ENCODE assay signal across 6 cellular contexts in the genomic region with DNA sequence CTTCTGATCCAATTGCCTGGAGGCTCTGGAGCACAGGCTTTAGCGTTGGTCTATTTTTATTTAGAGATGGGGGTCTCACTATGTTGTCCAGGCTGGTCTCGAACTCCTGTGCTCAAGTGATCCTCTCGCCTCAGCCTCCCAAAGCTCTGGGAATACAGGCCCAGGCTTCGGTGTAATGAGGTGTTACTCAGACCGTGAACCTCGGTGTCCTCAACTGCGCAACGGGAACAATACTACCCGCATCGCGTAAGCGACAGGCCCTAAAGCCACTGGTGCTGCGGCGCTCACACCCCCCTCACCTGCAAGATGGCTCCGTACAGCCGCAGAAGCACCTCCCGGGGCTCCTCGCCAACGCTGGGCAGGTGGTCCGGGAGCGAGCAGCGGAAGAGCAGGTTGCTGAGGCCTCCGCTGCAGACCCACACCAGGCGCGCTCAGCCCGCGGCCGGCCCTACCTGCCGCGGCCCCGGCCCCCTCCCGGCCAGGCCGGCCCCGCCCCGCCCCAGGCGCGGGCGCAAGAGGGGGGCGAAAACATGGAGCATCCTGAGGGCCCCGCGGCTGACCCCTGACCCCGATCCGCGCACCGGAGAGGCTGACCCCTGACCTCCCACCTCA. TPM values are rescaled to one million over a fixed set of nuclear protein-coding genes. Genes with fewer than 3 reads are reported as not detected.
DNase-seq lines count a peak whose midpoint lies in the region; ATAC-seq and TF ChIP-seq lines count a peak whose summit lies in the region.

No MANE protein-coding gene starts in this region.

- no peaks in the 10 kb centered on the region for H3K36me3 Mint-ChIP-seq in HFFc6 (ENCODE audit: low read depth)
- H3K36me3 Mint-ChIP-seq in activated T-cell treated with anti-CD3 and anti-CD28 coated beads, Interleukin-2, amount 50 U/mL, for 4 hours (ENCODE audit: insufficient read depth) = peaks cover 5% of the 10 kb centered on the region

- intact Hi-C loops in left colon (cut with DNase I, micrococcal nuclease) = no loop called here

- H3K4me3 Mint-ChIP-seq in HFFc6 = peak overlapping the region; percentile 92
- peak overlapping the region; percentile 88 for H3K4me3 Mint-ChIP-seq in activated T-cell treated with anti-CD3 and anti-CD28 coated beads, Interleukin-2, amount 50 U/mL, for 4 hours

- peak; percentile 18 for DNase-seq in AG10803 (ENCODE audit: low read depth)
- DNase-seq in HFFc6 = no peak
- DNase-seq in activated T-cell treated with anti-CD3 and anti-CD28 coated beads, Interleukin-2, amount 50 U/mL, for 4 hours = peak; percentile 18
- DNase-seq in left colon = peak in 1 of 2 donors; percentile 50
- DNase-seq in T1000 (lab: John Stamatoyannopoulos, UW) = no peak
- DNase-seq in GM19238 (ENCODE audit: insufficient read length, low spot score) = no peak

- peak overlapping the region; percentile 88 for H3K27ac Mint-ChIP-seq in HFFc6

- H3K27me3 Mint-ChIP-seq in HFFc6 (ENCODE audit: insufficient read depth) = peaks cover 11% of the 10 kb centered on the region
- H3K27me3 Mint-ChIP-seq in activated T-cell treated with anti-CD3 and anti-CD28 coated beads, Interleukin-2, amount 50 U/mL, for 4 hours (ENCODE audit: low read depth) = no peaks in the 10 kb centered on the region

- peaks cover 14% of the 10 kb centered on the region for H3K4me1 Mint-ChIP-seq in HFFc6 (ENCODE audit: low read depth)
- peaks cover 23% of the 10 kb centered on the region for H3K4me1 Mint-ChIP-seq in activated T-cell treated with anti-CD3 and anti-CD28 coated beads, Interleukin-2, amount 50 U/mL, for 4 hours (ENCODE audit: low read depth)

- TF ChIP-seq CTCF in AG10803 (conservative IDR thresholded peaks at IDR 0.05; ENCODE audit: low read length) = no peak
- no peak for TF ChIP-seq CTCF in HFFc6 (IDR thresholded peaks at IDR 0.05)

- H3K9me3 Mint-ChIP-seq in HFFc6 = no peaks in the 10 kb centered on the region
- no peaks in the 10 kb centered on the region for H3K9me3 Mint-ChIP-seq in activated T-cell treated with anti-CD3 and anti-CD28 coated beads, Interleukin-2, amount 50 U/mL, for 4 hours

- ATAC-seq in activated T-cell treated with anti-CD3 and anti-CD28 coated beads, Interleukin-2, amount 50 U/mL, for 4 hours = peak; percentile 2 to 4
- ATAC-seq in left colon = peak; percentile 1

- peak overlapping the region; percentile 85 for H3K4me3 ChIP-seq in AG10803 (ENCODE audit: low read length)

RNA-seq across cellular contexts. Expression of gene CHKB, which starts 0.6 kb away (rescaled TPM):
- total RNA-seq in HFFc6 (2021; fragmentation: NEBNext Ultra II Directional; extraction: Animal tissue kit (Norgen Biotek cat#: 25700)) = 10 to 100 TPM; 21.1 to 26.2 (median 25.2) TPM
- total RNA-seq in activated T-cell treated with anti-CD3 and anti-CD28 coated beads, Interleukin-2, amount 50 U/mL, for 4 hours = 10 to 100 TPM; 56.1 to 63.2 (median 60.7) TPM
- 10 to 100 TPM; 66.9 to 72.7 TPM for total RNA-seq in left colon

RNA-seq across cellular contexts. Expression of gene CPT1B, which starts 3.8 kb away (rescaled TPM):
- total RNA-seq in HFFc6 (2021; fragmentation: NEBNext Ultra II Directional; extraction: Animal tissue kit (Norgen Biotek cat#: 25700)) = 1 to 10 TPM in 5 of 6 experiments, under 1 TPM in 1; 0.82 to 3.0 (median 1.5) TPM
- total RNA-seq in activated T-cell treated with anti-CD3 and anti-CD28 coated beads, Interleukin-2, amount 50 U/mL, for 4 hours = 10 to 100 TPM; 30.0 to 38.3 (median 32.7) TPM
- 10 to 100 TPM; 22.6 to 26.6 TPM for total RNA-seq in left colon

RNA-seq across cellular contexts. Expression of gene MAPK8IP2, which starts 18.5 kb away (rescaled TPM):
- under 1 TPM; 0.14 to 0.25 (median 0.15) TPM for total RNA-seq in HFFc6 (2021; fragmentation: NEBNext Ultra II Directional; extraction: Animal tissue kit (Norgen Biotek cat#: 25700))
- under 1 TPM; 0.05 to 0.38 (median 0.16) TPM for total RNA-seq in activated T-cell treated with anti-CD3 and anti-CD28 coated beads, Interleukin-2, amount 50 U/mL, for 4 hours
- 1 to 10 TPM; 1.2 to 1.5 TPM for total RNA-seq in left colon

RNA-seq across cellular contexts. Expression of gene SYCE3, which starts 19.3 kb away (rescaled TPM):
- total RNA-seq in HFFc6 (2021; fragmentation: NEBNext Ultra II Directional; extraction: Animal tissue kit (Norgen Biotek cat#: 25700)) = not detected
- not detected for total RNA-seq in activated T-cell treated with anti-CD3 and anti-CD28 coated beads, Interleukin-2, amount 50 U/mL, for 4 hours
- total RNA-seq in left colon = under 1 TPM in 1 of 2 donors, not detected in 1; 0.67 TPM

RNA-seq across cellular contexts. Expression of gene KLHDC7B, which starts 36.4 kb away (rescaled TPM):
- under 1 TPM in 1 of 6 experiments, not detected in 5; 0.05 TPM for total RNA-seq in HFFc6 (2021; fragmentation: NEBNext Ultra II Directional; extraction: Animal tissue kit (Norgen Biotek cat#: 25700))
- total RNA-seq in activated T-cell treated with anti-CD3 and anti-CD28 coated beads, Interleukin-2, amount 50 U/mL, for 4 hours = 1 to 10 TPM; 5.4 to 7.4 (median 6.4) TPM
- under 1 TPM in 1 of 2 donors, not detected in 1; 0.17 TPM for total RNA-seq in left colon

Comparison
In these comparisons a context has a peak if more than half of its experiments do, and no peak if none do; other contexts are left out.
1. DNase-seq: peak in AG10803 (single experiment) and activated T-cell treated with anti-CD3 and anti-CD28 coated beads, Interleukin-2, amount 50 U/mL, for 4 hours (single experiment); none in HFFc6 (single experiment), T1000 (single experiment) and GM19238 (single experiment).
2. RNA of gene CPT1B, which starts 3.8 kb away (total RNA-seq): 30.0 to 38.3 TPM in activated T-cell treated with anti-CD3 and anti-CD28 coated beads, Interleukin-2, amount 50 U/mL, for 4 hours and 22.6 to 26.6 TPM in left colon; 0.82 to 3.0 TPM in HFFc6; every median in the first group is over 4 times any median in the second.